ENCODE assay signal across 19 cellular contexts in genomic region chr9:134029248-134030226, GRCh38.
"Had no signal": no experiment of that assay in that cellular context is flagged by ENCODE, and none has a peak within 500 bp of the region (broad histone marks: within the 10 kb centered on the region; RNA-seq: fewer than 3 reads in every experiment).

No MANE protein-coding gene starts in this region.

- H3K9me3 Mint-ChIP-seq: natural killer cell treated with Interleukin-12 subunit alpha and Interleukin-12 subunit beta and Interleukin-15 and Interleukin-18, amount 100 ng/mL, for 72 hours had no signal

- H3K27ac ChIP-seq: coronary artery, heart right ventricle, left lung, stomach, thyroid gland, uterus had no signal

- H3K9me3 ChIP-seq: heart right ventricle, left lung, stomach, thyroid gland, uterus had no signal

- H3K4me3 ChIP-seq: coronary artery, heart right ventricle, left lung, stomach, thyroid gland, uterus had no signal

- H3K27me3 ChIP-seq: heart right ventricle, left lung, stomach, thyroid gland, uterus had no signal

- H3K36me3 ChIP-seq: uterus had no signal

- H3K4me1 ChIP-seq: uterus had no signal

- ATAC-seq: activated CD8-positive, alpha-beta T cell treated with anti-CD3 and anti-CD28 coated beads, Interleukin-2, amount 10 ng/mL, durations not matched to agents 7 days and 5 days; heart right ventricle; left lung; natural killer cell treated with Interleukin-12 subunit alpha and Interleukin-12 subunit beta and Interleukin-15 and Interleukin-18, amount 100 ng/mL, for 72 hours had no signal

- H3K4me3 Mint-ChIP-seq: activated CD8-positive, alpha-beta T cell treated with anti-CD3 and anti-CD28 coated beads, Interleukin-2, amount 10 ng/mL, durations not matched to agents 7 days and 5 days; natural killer cell treated with Interleukin-12 subunit alpha and Interleukin-12 subunit beta and Interleukin-15 and Interleukin-18, amount 100 ng/mL, for 72 hours had no signal

- H3K27ac Mint-ChIP-seq: activated CD8-positive, alpha-beta T cell treated with anti-CD3 and anti-CD28 coated beads, Interleukin-2, amount 10 ng/mL, durations not matched to agents 7 days and 5 days; natural killer cell treated with Interleukin-12 subunit alpha and Interleukin-12 subunit beta and Interleukin-15 and Interleukin-18, amount 100 ng/mL, for 72 hours had no signal

- H3K27me3 Mint-ChIP-seq: natural killer cell treated with Interleukin-12 subunit alpha and Interleukin-12 subunit beta and Interleukin-15 and Interleukin-18, amount 100 ng/mL, for 72 hours had no signal

- DNase-seq: activated CD4-positive, alpha-beta T cell treated with anti-CD3 and anti-CD28 coated beads for 48 hours; activated CD8-positive, alpha-beta memory T cell treated with anti-CD3 and anti-CD28 coated beads, Interleukin-2, amount 50 U/mL, for 48 hours; activated CD8-positive, alpha-beta T cell treated with anti-CD3 and anti-CD28 coated beads, Interleukin-2, amount 10 ng/mL, durations not matched to agents 7 days and 5 days; activated naive CD4-positive, alpha-beta T cell treated with Interleukin-2 at 50 U/mL for 16 hours; caudate nucleus; effector CD4-positive, alpha-beta T cell; heart right ventricle; left lung; mesenchymal stem cell; stimulated activated CD4-positive, alpha-beta T cell treated with anti-CD3 and anti-CD28 coated beads, Interleukin-15, amount 100 ng/mL, for 24 hours; stimulated activated CD4-positive, alpha-beta T cell treated with anti-CD3 and anti-CD28 coated beads, Interleukin-4, amount 100 ng/mL, for 4 hours; stomach; T1000; thyroid gland; uterus had no signal

- FAIRE-seq: frontal cortex, islet of Langerhans had no signal
